1 cellular context compared by ENCODE assay signal in the genomic region with DNA sequence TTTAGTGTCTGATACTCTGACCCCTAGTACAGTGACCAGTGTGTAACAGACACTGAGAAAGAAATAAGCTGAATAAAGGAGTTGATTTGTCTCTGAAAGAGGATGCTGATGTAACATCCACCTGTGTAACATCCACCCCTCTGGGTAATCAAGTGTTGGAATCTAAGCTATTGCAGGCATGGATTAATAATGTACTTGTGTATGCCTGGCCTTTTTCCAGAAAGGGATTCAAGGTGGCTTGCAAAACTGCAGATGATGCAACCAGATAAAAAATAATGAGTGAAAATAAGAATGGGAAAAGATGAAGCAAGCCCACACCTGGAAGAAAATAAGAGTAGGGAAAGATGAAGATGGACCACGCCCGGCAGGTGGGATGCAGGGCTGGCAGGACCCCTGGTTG.
TF ChIP-seq lines count a peak whose summit lies in the region.

No MANE protein-coding gene starts in this region.

TF ChIP-seq in Ishikawa, 13 proteins besides CTCF, POLR2A, EP300 and RAD21 (continued from another document):
- TF ChIP-seq, protein P1, sequence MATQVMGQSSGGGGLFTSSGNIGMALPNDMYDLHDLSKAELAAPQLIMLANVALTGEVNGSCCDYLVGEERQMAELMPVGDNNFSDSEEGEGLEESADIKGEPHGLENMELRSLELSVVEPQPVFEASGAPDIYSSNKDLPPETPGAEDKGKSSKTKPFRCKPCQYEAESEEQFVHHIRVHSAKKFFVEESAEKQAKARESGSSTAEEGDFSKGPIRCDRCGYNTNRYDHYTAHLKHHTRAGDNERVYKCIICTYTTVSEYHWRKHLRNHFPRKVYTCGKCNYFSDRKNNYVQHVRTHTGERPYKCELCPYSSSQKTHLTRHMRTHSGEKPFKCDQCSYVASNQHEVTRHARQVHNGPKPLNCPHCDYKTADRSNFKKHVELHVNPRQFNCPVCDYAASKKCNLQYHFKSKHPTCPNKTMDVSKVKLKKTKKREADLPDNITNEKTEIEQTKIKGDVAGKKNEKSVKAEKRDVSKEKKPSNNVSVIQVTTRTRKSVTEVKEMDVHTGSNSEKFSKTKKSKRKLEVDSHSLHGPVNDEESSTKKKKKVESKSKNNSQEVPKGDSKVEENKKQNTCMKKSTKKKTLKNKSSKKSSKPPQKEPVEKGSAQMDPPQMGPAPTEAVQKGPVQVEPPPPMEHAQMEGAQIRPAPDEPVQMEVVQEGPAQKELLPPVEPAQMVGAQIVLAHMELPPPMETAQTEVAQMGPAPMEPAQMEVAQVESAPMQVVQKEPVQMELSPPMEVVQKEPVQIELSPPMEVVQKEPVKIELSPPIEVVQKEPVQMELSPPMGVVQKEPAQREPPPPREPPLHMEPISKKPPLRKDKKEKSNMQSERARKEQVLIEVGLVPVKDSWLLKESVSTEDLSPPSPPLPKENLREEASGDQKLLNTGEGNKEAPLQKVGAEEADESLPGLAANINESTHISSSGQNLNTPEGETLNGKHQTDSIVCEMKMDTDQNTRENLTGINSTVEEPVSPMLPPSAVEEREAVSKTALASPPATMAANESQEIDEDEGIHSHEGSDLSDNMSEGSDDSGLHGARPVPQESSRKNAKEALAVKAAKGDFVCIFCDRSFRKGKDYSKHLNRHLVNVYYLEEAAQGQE (IDR thresholded peaks at IDR 0.05; ENCODE audit: low read depth), result no peak
TF ChIP-seq in Ishikawa: peak in this region for 1.
